ENCODE assay signal across 13 cellular contexts in the genomic region with DNA sequence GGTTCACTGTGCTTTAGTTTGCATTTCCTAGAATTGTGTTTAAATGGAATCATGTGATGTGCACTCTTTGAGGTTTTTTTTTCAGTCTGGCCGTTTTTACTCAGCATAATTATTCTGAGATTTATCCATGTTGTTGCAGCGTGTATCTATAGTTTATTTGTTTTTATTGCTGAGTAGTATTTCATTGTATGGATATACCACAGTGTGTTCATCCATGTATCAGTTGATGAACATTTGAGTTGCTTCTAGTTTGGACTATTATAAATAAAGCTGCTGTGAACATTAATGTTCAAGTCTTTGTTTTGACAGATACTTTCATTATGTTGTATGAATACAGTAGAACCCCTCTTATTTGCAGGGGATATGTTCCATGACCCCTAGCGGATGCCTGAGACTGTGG. TPM values are rescaled to one million over a fixed set of nuclear protein-coding genes. Genes with fewer than 3 reads are reported as not detected.
A peak's percentile ranks its signal among the peaks of the same experiment; 100 is the strongest.
DNase-seq lines count a peak whose midpoint lies in the region; ATAC-seq lines count a peak whose summit lies in the region.
"Had no signal": no experiment of that assay in that cellular context is flagged by ENCODE, and none has a peak within 500 bp of the region (broad histone marks: within the 10 kb centered on the region; RNA-seq: fewer than 3 reads in every experiment).

No MANE protein-coding gene starts in this region.

- CTCF ChIA-PET in activated CD4-positive, alpha-beta memory T cell treated with anti-CD3 and anti-CD28 coated beads, Interleukin-2, amount 10 ng/mL, durations not matched to agents 7 days and 5 days (lab: Charles Lee), result no interaction called here
- CTCF ChIA-PET in activated CD4-positive, alpha-beta memory T cell treated with anti-CD3 and anti-CD28 coated beads for 36 hours (lab: Charles Lee), result no interaction called here

- intact Hi-C loops in activated CD4-positive, alpha-beta memory T cell treated with anti-CD3 and anti-CD28 coated beads for 36 hours (cut with micrococcal nuclease), result no loop called here

- no peaks in the 10 kb centered on the region for H3K9me3 Mint-ChIP-seq in activated CD4-positive, alpha-beta memory T cell treated with anti-CD3 and anti-CD28 coated beads, Interleukin-2, amount 10 ng/mL, durations not matched to agents 7 days and 5 days
- H3K9me3 Mint-ChIP-seq in activated CD4-positive, alpha-beta memory T cell treated with anti-CD3 and anti-CD28 coated beads for 36 hours, result no peaks in the 10 kb centered on the region
- H3K9me3 Mint-ChIP-seq in activated naive CD8-positive, alpha-beta T cell treated with anti-CD3 and anti-CD28 coated beads, Interleukin-2, amount 10 ng/mL, durations not matched to agents 7 days and 5 days, result no peaks in the 10 kb centered on the region
- no peaks in the 10 kb centered on the region for H3K9me3 Mint-ChIP-seq in activated naive CD8-positive, alpha-beta T cell treated with anti-CD3 and anti-CD28 coated beads for 36 hours
- no peaks in the 10 kb centered on the region for H3K9me3 Mint-ChIP-seq in memory B cell
- H3K9me3 Mint-ChIP-seq: CD4-positive, alpha-beta T cell had no signal

- no peak overlapping the region for H3K4me3 Mint-ChIP-seq in activated CD4-positive, alpha-beta memory T cell treated with anti-CD3 and anti-CD28 coated beads, Interleukin-2, amount 10 ng/mL, durations not matched to agents 7 days and 5 days
- H3K4me3 Mint-ChIP-seq in activated CD4-positive, alpha-beta memory T cell treated with anti-CD3 and anti-CD28 coated beads for 36 hours, result no peak overlapping the region
- no peak overlapping the region for H3K4me3 Mint-ChIP-seq in activated naive CD8-positive, alpha-beta T cell treated with anti-CD3 and anti-CD28 coated beads, Interleukin-2, amount 10 ng/mL, durations not matched to agents 7 days and 5 days
- no peak overlapping the region for H3K4me3 Mint-ChIP-seq in activated naive CD8-positive, alpha-beta T cell treated with anti-CD3 and anti-CD28 coated beads for 36 hours
- H3K4me3 Mint-ChIP-seq in memory B cell, result no peak overlapping the region
- H3K4me3 Mint-ChIP-seq: CD4-positive, alpha-beta T cell; H9 had no signal

- POLR2A ChIA-PET in activated CD4-positive, alpha-beta memory T cell treated with anti-CD3 and anti-CD28 coated beads, Interleukin-2, amount 10 ng/mL, durations not matched to agents 7 days and 5 days (lab: Charles Lee), result no interaction called here
- POLR2A ChIA-PET in activated CD4-positive, alpha-beta memory T cell treated with anti-CD3 and anti-CD28 coated beads for 36 hours (lab: Charles Lee), result no interaction called here
- POLR2A ChIA-PET in activated naive CD8-positive, alpha-beta T cell treated with anti-CD3 and anti-CD28 coated beads, Interleukin-2, amount 10 ng/mL, durations not matched to agents 7 days and 5 days (lab: Charles Lee), result no interaction called here

- no peaks in the 10 kb centered on the region for H3K27me3 Mint-ChIP-seq in activated CD4-positive, alpha-beta memory T cell treated with anti-CD3 and anti-CD28 coated beads, Interleukin-2, amount 10 ng/mL, durations not matched to agents 7 days and 5 days
- H3K27me3 Mint-ChIP-seq in activated CD4-positive, alpha-beta memory T cell treated with anti-CD3 and anti-CD28 coated beads for 36 hours, result no peaks in the 10 kb centered on the region
- no peaks in the 10 kb centered on the region for H3K27me3 Mint-ChIP-seq in activated naive CD8-positive, alpha-beta T cell treated with anti-CD3 and anti-CD28 coated beads, Interleukin-2, amount 10 ng/mL, durations not matched to agents 7 days and 5 days
- no peaks in the 10 kb centered on the region for H3K27me3 Mint-ChIP-seq in activated naive CD8-positive, alpha-beta T cell treated with anti-CD3 and anti-CD28 coated beads for 36 hours
- H3K27me3 Mint-ChIP-seq in memory B cell, result no peaks in the 10 kb centered on the region
- H3K27me3 Mint-ChIP-seq: CD4-positive, alpha-beta T cell had no signal

- H3K36me3 Mint-ChIP-seq in activated CD4-positive, alpha-beta memory T cell treated with anti-CD3 and anti-CD28 coated beads, Interleukin-2, amount 10 ng/mL, durations not matched to agents 7 days and 5 days (ENCODE audit: low read depth), result no peaks in the 10 kb centered on the region
- H3K36me3 Mint-ChIP-seq in activated CD4-positive, alpha-beta memory T cell treated with anti-CD3 and anti-CD28 coated beads for 36 hours, result peaks cover 9% of the 10 kb centered on the region
- H3K36me3 Mint-ChIP-seq in activated naive CD8-positive, alpha-beta T cell treated with anti-CD3 and anti-CD28 coated beads, Interleukin-2, amount 10 ng/mL, durations not matched to agents 7 days and 5 days, result peaks cover 1% of the 10 kb centered on the region
- peaks cover 8% of the 10 kb centered on the region for H3K36me3 Mint-ChIP-seq in activated naive CD8-positive, alpha-beta T cell treated with anti-CD3 and anti-CD28 coated beads for 36 hours
- H3K36me3 Mint-ChIP-seq in memory B cell, result peaks cover 11% of the 10 kb centered on the region

- DNase-seq in activated CD4-positive, alpha-beta memory T cell treated with anti-CD3 and anti-CD28 coated beads, Interleukin-2, amount 10 ng/mL, durations not matched to agents 7 days and 5 days, result no peak
- no peak for DNase-seq in activated CD4-positive, alpha-beta memory T cell treated with anti-CD3 and anti-CD28 coated beads for 36 hours
- no peak for DNase-seq in activated naive CD8-positive, alpha-beta T cell treated with anti-CD3 and anti-CD28 coated beads, Interleukin-2, amount 10 ng/mL, durations not matched to agents 7 days and 5 days
- no peak for DNase-seq in activated naive CD8-positive, alpha-beta T cell treated with anti-CD3 and anti-CD28 coated beads for 36 hours
- DNase-seq in memory B cell (ENCODE audit: low spot score in 2 of 2), result no peak
- no peak for DNase-seq in hippocampal formation (lab: John Stamatoyannopoulos, UW)
- DNase-seq: ACHN; BE2C; C1 segment of cervical spinal cord; Caco-2; CD4-positive, alpha-beta T cell; H9 had no signal

- H3K4me1 Mint-ChIP-seq in activated CD4-positive, alpha-beta memory T cell treated with anti-CD3 and anti-CD28 coated beads, Interleukin-2, amount 10 ng/mL, durations not matched to agents 7 days and 5 days, result peaks cover 39% of the 10 kb centered on the region
- peaks cover 10% of the 10 kb centered on the region for H3K4me1 Mint-ChIP-seq in activated CD4-positive, alpha-beta memory T cell treated with anti-CD3 and anti-CD28 coated beads for 36 hours (ENCODE audit: low read depth)
- peaks cover 20% of the 10 kb centered on the region for H3K4me1 Mint-ChIP-seq in activated naive CD8-positive, alpha-beta T cell treated with anti-CD3 and anti-CD28 coated beads, Interleukin-2, amount 10 ng/mL, durations not matched to agents 7 days and 5 days
- H3K4me1 Mint-ChIP-seq in activated naive CD8-positive, alpha-beta T cell treated with anti-CD3 and anti-CD28 coated beads for 36 hours, result peaks cover 8% of the 10 kb centered on the region
- H3K4me1 Mint-ChIP-seq in memory B cell, result peaks cover 2% of the 10 kb centered on the region
- H3K4me1 Mint-ChIP-seq: H9 had no signal

- peak overlapping the region; percentile 73 for H3K27ac Mint-ChIP-seq in activated CD4-positive, alpha-beta memory T cell treated with anti-CD3 and anti-CD28 coated beads, Interleukin-2, amount 10 ng/mL, durations not matched to agents 7 days and 5 days
- H3K27ac Mint-ChIP-seq in activated CD4-positive, alpha-beta memory T cell treated with anti-CD3 and anti-CD28 coated beads for 36 hours, result no peak overlapping the region
- H3K27ac Mint-ChIP-seq in activated naive CD8-positive, alpha-beta T cell treated with anti-CD3 and anti-CD28 coated beads, Interleukin-2, amount 10 ng/mL, durations not matched to agents 7 days and 5 days, result peak overlapping the region; percentile 16
- no peak overlapping the region for H3K27ac Mint-ChIP-seq in activated naive CD8-positive, alpha-beta T cell treated with anti-CD3 and anti-CD28 coated beads for 36 hours
- peak overlapping the region; percentile 31 for H3K27ac Mint-ChIP-seq in memory B cell
- H3K27ac Mint-ChIP-seq: CD4-positive, alpha-beta T cell; H9 had no signal

- ATAC-seq in activated naive CD8-positive, alpha-beta T cell treated with anti-CD3 and anti-CD28 coated beads, Interleukin-2, amount 10 ng/mL, durations not matched to agents 7 days and 5 days (ENCODE audit: low read depth), result no peak
- no peak for ATAC-seq in memory B cell (ENCODE audit: low read depth)
- ATAC-seq: HepG2 had no signal

RNA-seq across cellular contexts. Expression of gene TRAF3IP1, which starts 39.1 kb away (rescaled TPM):
- total RNA-seq in activated CD4-positive, alpha-beta memory T cell treated with anti-CD3 and anti-CD28 coated beads, Interleukin-2, amount 10 ng/mL, durations not matched to agents 7 days and 5 days, result 1 to 10 TPM; 5.4 to 7.0 TPM
- 1 to 10 TPM; 8.0 to 9.3 TPM for total RNA-seq in activated CD4-positive, alpha-beta memory T cell treated with anti-CD3 and anti-CD28 coated beads for 36 hours
- 1 to 10 TPM; 8.6 to 8.7 TPM for total RNA-seq in activated naive CD8-positive, alpha-beta T cell treated with anti-CD3 and anti-CD28 coated beads, Interleukin-2, amount 10 ng/mL, durations not matched to agents 7 days and 5 days
- total RNA-seq in activated naive CD8-positive, alpha-beta T cell treated with anti-CD3 and anti-CD28 coated beads for 36 hours, result 10 to 100 TPM in 1 of 2 experiments, 1 to 10 TPM in 1; 8.4 to 11.0 TPM

Comparison
In these comparisons a context has a peak if more than half of its experiments do, and no peak if none do; other contexts are left out.
1. H3K27ac Mint-ChIP-seq: peak in activated CD4-positive, alpha-beta memory T cell treated with anti-CD3 and anti-CD28 coated beads, Interleukin-2, amount 10 ng/mL, durations not matched to agents 7 days and 5 days (single experiment), activated naive CD8-positive, alpha-beta T cell treated with anti-CD3 and anti-CD28 coated beads, Interleukin-2, amount 10 ng/mL, durations not matched to agents 7 days and 5 days (single experiment) and memory B cell (single experiment); none in activated CD4-positive, alpha-beta memory T cell treated with anti-CD3 and anti-CD28 coated beads for 36 hours (single experiment) and activated naive CD8-positive, alpha-beta T cell treated with anti-CD3 and anti-CD28 coated beads for 36 hours (single experiment).